33 cellular contexts compared by ENCODE assay signal in the genomic region with DNA sequence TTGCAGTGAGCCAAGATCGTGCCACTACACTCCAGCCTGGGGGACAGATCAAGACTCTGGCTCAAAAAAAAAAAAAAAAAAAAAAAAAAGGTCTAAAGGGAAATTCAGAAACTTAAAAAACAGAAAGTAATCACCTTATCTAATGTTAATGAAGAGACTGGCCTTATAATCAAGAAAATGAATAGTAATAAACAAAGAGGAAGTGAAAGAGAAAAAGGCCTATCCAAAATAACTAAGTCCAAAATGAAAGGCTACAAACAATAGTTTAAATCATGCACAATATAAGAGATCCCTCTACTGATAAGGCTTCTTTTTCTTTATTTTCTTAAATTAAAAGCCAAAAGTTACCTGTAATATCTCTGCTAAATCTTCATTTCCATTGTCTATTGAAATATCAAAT. TPM values are rescaled to one million over a fixed set of nuclear protein-coding genes. Genes with fewer than 3 reads are reported as not detected.
DNase-seq lines count a peak whose midpoint lies in the region; ATAC-seq, FAIRE-seq and TF ChIP-seq lines count a peak whose summit lies in the region.
"Had no signal": no experiment of that assay in that cellular context is flagged by ENCODE, and none has a peak within 500 bp of the region (broad histone marks: within the 10 kb centered on the region; RNA-seq: fewer than 3 reads in every experiment).

No MANE protein-coding gene starts in this region.

- H3K4me1 ChIP-seq in naive thymus-derived CD4-positive, alpha-beta T cell (ENCODE audit: control insufficient read depth in 2 of 2, insufficient read depth in 2 of 2, low read length in 2 of 2) = no peaks in the 10 kb centered on the region
- H3K4me1 ChIP-seq in body of pancreas = no peaks in the 10 kb centered on the region
- H3K4me1 ChIP-seq: foreskin keratinocyte, left lung, SJCRH30, tibial artery had no signal

- 100% methylated on average over 1 of the region's 1 CpG for WGBS in body of pancreas, 2 donors

- peak overlapping the region in 3 of 8 donors; percentile 22 to 56 (median 47) for H3K4me3 Mint-ChIP-seq in naive B cell
- H3K4me3 Mint-ChIP-seq in activated T-cell treated with anti-CD3 and anti-CD28 coated beads, Interleukin-2, amount 50 U/mL, for 4 hours = no peak overlapping the region
- H3K4me3 Mint-ChIP-seq in naive thymus-derived CD4-positive, alpha-beta T cell = no peak overlapping the region
- H3K4me3 Mint-ChIP-seq: activated CD4-positive, alpha-beta T cell treated with anti-CD3 and anti-CD28 coated beads, Interleukin-2, amount 10 ng/mL, durations not matched to agents 24 days and 14 days; activated naive CD8-positive, alpha-beta T cell treated with anti-CD3 and anti-CD28 coated beads, Interleukin-2, amount 10 ng/mL, durations not matched to agents 7 days and 5 days; activated T-helper 17 cell treated with anti-CD3 and anti-CD28 coated beads, Interleukin-2, amount 50 U/mL, for 72 hours; mesothelial cell of epicardium; nephron; T-helper 1 cell treated with Interleukin-12 subunit alpha and Interleukin-12 subunit beta and Interleukin-4 antibody, amounts not matched to agents 30 μg/mL and 1 μg/mL, for 36 hours had no signal

- ATAC-seq in HG03354 (IDR thresholded peaks at IDR 0.05; ENCODE audit: poor library complexity, severe bottlenecking, unreplicated experiment) (peak; percentile 53), naive B cell (ENCODE audit: low read depth in 2 of 2) (peak; percentile 58 to 59), body of pancreas (no peak)
- no peak for ATAC-seq in activated T-cell treated with anti-CD3 and anti-CD28 coated beads, Interleukin-2, amount 50 U/mL, for 4 hours
- ATAC-seq in naive thymus-derived CD4-positive, alpha-beta T cell = no peak
- ATAC-seq: activated T-helper 17 cell treated with anti-CD3 and anti-CD28 coated beads, Interleukin-2, amount 50 U/mL, for 72 hours; foreskin keratinocyte; left lung; stimulated activated naive CD8-positive, alpha-beta T cell treated with anti-CD3 and anti-CD28 coated beads, Interleukin-15, Interleukin-2, amounts not matched to agents 100 U/mL and 50 U/mL, for 24 hours had no signal

- H3K36me3 Mint-ChIP-seq in naive B cell = peaks cover 11 to 16% of the 10 kb centered on the region in 2 donors
- H3K36me3 Mint-ChIP-seq in activated T-cell treated with anti-CD3 and anti-CD28 coated beads, Interleukin-2, amount 50 U/mL, for 4 hours (ENCODE audit: insufficient read depth) = peaks cover 38% of the 10 kb centered on the region
- peaks cover 4 to 44% (median 34%) of the 10 kb centered on the region in 5 donors for H3K36me3 Mint-ChIP-seq in naive thymus-derived CD4-positive, alpha-beta T cell

- H3K27ac ChIP-seq in naive thymus-derived CD4-positive, alpha-beta T cell (ENCODE audit: low read depth, low read length) = no peak overlapping the region
- H3K27ac ChIP-seq in body of pancreas = no peak overlapping the region
- H3K27ac ChIP-seq: foreskin keratinocyte, left lung, ovary, SJCRH30, spleen, tibial artery had no signal

- H3K27ac Mint-ChIP-seq in naive B cell = peak overlapping the region in 4 of 6 donors; percentile 9 to 73 (median 50)
- H3K27ac Mint-ChIP-seq in naive thymus-derived CD4-positive, alpha-beta T cell = no peak overlapping the region
- H3K27ac Mint-ChIP-seq: activated CD4-positive, alpha-beta T cell treated with anti-CD3 and anti-CD28 coated beads, Interleukin-2, amount 10 ng/mL, durations not matched to agents 24 days and 14 days; activated naive CD8-positive, alpha-beta T cell treated with anti-CD3 and anti-CD28 coated beads, Interleukin-2, amount 10 ng/mL, durations not matched to agents 7 days and 5 days; activated T-helper 17 cell treated with anti-CD3 and anti-CD28 coated beads, Interleukin-2, amount 50 U/mL, for 72 hours; mesothelial cell of epicardium; T-helper 1 cell treated with Interleukin-12 subunit alpha and Interleukin-12 subunit beta and Interleukin-4 antibody, amounts not matched to agents 30 μg/mL and 1 μg/mL, for 36 hours had no signal

- H3K9me3 ChIP-seq in naive thymus-derived CD4-positive, alpha-beta T cell (ENCODE audit: control insufficient read depth in 2 of 3, low read length in 3 of 3) = no peaks in the 10 kb centered on the region
- H3K9me3 ChIP-seq in body of pancreas = no peaks in the 10 kb centered on the region
- H3K9me3 ChIP-seq: left lung, ovary had no signal

- H3K4me3 ChIP-seq in naive thymus-derived CD4-positive, alpha-beta T cell (ENCODE audit: low read length) = no peak overlapping the region
- H3K4me3 ChIP-seq in body of pancreas = no peak overlapping the region
- H3K4me3 ChIP-seq: left lung, ovary, SJCRH30, spleen, tibial artery had no signal

- no peak for TF ChIP-seq CTCF in body of pancreas (IDR thresholded peaks at IDR 0.05)

- intact Hi-C loops in naive thymus-derived CD4-positive, alpha-beta T cell (cut with micrococcal nuclease) = no loop called here
- intact Hi-C loops in body of pancreas (cut with DNase I) = no loop called here

- CTCF ChIA-PET in naive thymus-derived CD4-positive, alpha-beta T cell (lab: Charles Lee) = no interaction called here

- H3K4me1 Mint-ChIP-seq in naive B cell = peaks cover 4 to 23% (median 5%) of the 10 kb centered on the region in 3 donors
- no peaks in the 10 kb centered on the region for H3K4me1 Mint-ChIP-seq in activated T-cell treated with anti-CD3 and anti-CD28 coated beads, Interleukin-2, amount 50 U/mL, for 4 hours (ENCODE audit: low read depth)
- no peaks in the 10 kb centered on the region for H3K4me1 Mint-ChIP-seq in naive thymus-derived CD4-positive, alpha-beta T cell
- H3K4me1 Mint-ChIP-seq: activated CD4-positive, alpha-beta T cell treated with anti-CD3 and anti-CD28 coated beads, Interleukin-2, amount 10 ng/mL, durations not matched to agents 24 days and 14 days; activated naive CD8-positive, alpha-beta T cell treated with anti-CD3 and anti-CD28 coated beads, Interleukin-2, amount 10 ng/mL, durations not matched to agents 7 days and 5 days; activated T-helper 17 cell treated with anti-CD3 and anti-CD28 coated beads, Interleukin-2, amount 50 U/mL, for 72 hours; mesothelial cell of epicardium had no signal

- H3K36me3 ChIP-seq in naive thymus-derived CD4-positive, alpha-beta T cell (ENCODE audit: control insufficient read depth in 2 of 3, insufficient read depth in 3 of 3, low read length in 3 of 3) = peaks cover 0 to 37% (median 0%) of the 10 kb centered on the region in 3 experiments
- peaks cover 4 to 6% of the 10 kb centered on the region in 2 donors for H3K36me3 ChIP-seq in body of pancreas (replicated peaks in 1 of 2; ENCODE audit: insufficient read depth in 1 of 2, low read depth in 2 of 2)
- H3K36me3 ChIP-seq: ovary had no signal

- POLR2A ChIA-PET in naive thymus-derived CD4-positive, alpha-beta T cell (lab: Charles Lee) = no interaction called here

- no peaks in the 10 kb centered on the region for H3K27me3 ChIP-seq in naive thymus-derived CD4-positive, alpha-beta T cell (ENCODE audit: control insufficient read depth in 2 of 2, insufficient read depth in 2 of 2, low read length in 2 of 2)
- H3K27me3 ChIP-seq in body of pancreas = no peaks in the 10 kb centered on the region
- H3K27me3 ChIP-seq: foreskin keratinocyte, left lung, ovary, SJCRH30, spleen, tibial artery had no signal

- no peak for TF ChIP-seq POLR2A in body of pancreas (IDR thresholded peaks at IDR 0.05)

- H3K27me3 Mint-ChIP-seq in naive B cell = no peaks in the 10 kb centered on the region
- no peaks in the 10 kb centered on the region for H3K27me3 Mint-ChIP-seq in activated T-cell treated with anti-CD3 and anti-CD28 coated beads, Interleukin-2, amount 50 U/mL, for 4 hours (ENCODE audit: low read depth)
- no peaks in the 10 kb centered on the region for H3K27me3 Mint-ChIP-seq in naive thymus-derived CD4-positive, alpha-beta T cell
- H3K27me3 Mint-ChIP-seq: activated CD4-positive, alpha-beta T cell treated with anti-CD3 and anti-CD28 coated beads, Interleukin-2, amount 10 ng/mL, durations not matched to agents 24 days and 14 days; activated naive CD8-positive, alpha-beta T cell treated with anti-CD3 and anti-CD28 coated beads, Interleukin-2, amount 10 ng/mL, durations not matched to agents 7 days and 5 days; activated T-helper 17 cell treated with anti-CD3 and anti-CD28 coated beads, Interleukin-2, amount 50 U/mL, for 72 hours had no signal

- peaks cover 0 to 6% (median 4%) of the 10 kb centered on the region in 7 donors for H3K9me3 Mint-ChIP-seq in naive B cell
- peaks cover under 1% of the 10 kb centered on the region for H3K9me3 Mint-ChIP-seq in activated T-cell treated with anti-CD3 and anti-CD28 coated beads, Interleukin-2, amount 50 U/mL, for 4 hours
- H3K9me3 Mint-ChIP-seq in naive thymus-derived CD4-positive, alpha-beta T cell = peaks cover 0 to 7% (median 0%) of the 10 kb centered on the region in 11 donors
- H3K9me3 Mint-ChIP-seq: activated T-helper 17 cell treated with anti-CD3 and anti-CD28 coated beads, Interleukin-2, amount 50 U/mL, for 72 hours had no signal

- DNase-seq in NOMO-1 (lab: John Stamatoyannopoulos, UW; ENCODE audit: unreplicated experiment in 2 of 2) (peak; percentile 3 to 37), NOMO-1 treated with dmso at 0.1 percent for 144 hours (lab: John Stamatoyannopoulos, UW; ENCODE audit: unreplicated experiment) (no peak), GM19239 (ENCODE audit: insufficient read length, low spot score) (no peak), naive B cell (no peak), body of pancreas (no peak)
- no peak for DNase-seq in activated T-cell treated with anti-CD3 and anti-CD28 coated beads, Interleukin-2, amount 50 U/mL, for 4 hours
- DNase-seq in naive thymus-derived CD4-positive, alpha-beta T cell = no peak
- DNase-seq: 8988T; activated naive CD8-positive, alpha-beta T cell treated with anti-CD3 and anti-CD28 coated beads, Interleukin-2, amount 10 ng/mL, durations not matched to agents 7 days and 5 days; COR-L47; DMS79 treated with DMSO at 0.1 percent for 48 hours; foreskin keratinocyte; left lung; NCI-H1105 treated with DMSO at 0.1 percent for 48 hours; NCI-H2081; NCI-H345; ovary; SJCRH30; spleen; stimulated activated CD4-positive, alpha-beta T cell treated with anti-CD3 and anti-CD28 coated beads, Interleukin-4, amount 100 ng/mL, for 1 hour; stimulated activated naive CD8-positive, alpha-beta T cell treated with anti-CD3 and anti-CD28 coated beads, Interleukin-15, Interleukin-2, amounts not matched to agents 100 U/mL and 50 U/mL, for 24 hours; tibial artery had no signal

- FAIRE-seq in GM19239 (lab: Jason Lieb, UNC) = peak; percentile 14
- FAIRE-seq: H54, RCC 7860 had no signal

RNA-seq across cellular contexts. Expression of gene HDC, which starts 37.1 kb away (rescaled TPM):
- polyA plus RNA-seq in naive B cell (ENCODE audit: low read depth in 6 of 6) = 1 to 10 TPM in 1 of 6 donors, under 1 TPM in 1, not detected in 4; 0.20 to 2.8 TPM
- total RNA-seq in activated T-cell treated with anti-CD3 and anti-CD28 coated beads, Interleukin-2, amount 50 U/mL, for 4 hours = 1 to 10 TPM in 1 of 3 donors, under 1 TPM in 2; 0.29 to 1.5 (median 0.71) TPM
- total RNA-seq in naive thymus-derived CD4-positive, alpha-beta T cell = 10 to 100 TPM in 2 of 5 experiments, under 1 TPM in 1, not detected in 2; 0.19 to 81.2 (median 35.1) TPM
- polyA plus RNA-seq in naive thymus-derived CD4-positive, alpha-beta T cell = not detected
- not detected for total RNA-seq in body of pancreas
- total RNA-seq: chondrocyte, epithelial cell of proximal tubule, foreskin keratinocyte, LHCN-M2, mesothelial cell of epicardium, SJCRH30 had no signal
- polyA plus RNA-seq: foreskin keratinocyte had no signal

RNA-seq across cellular contexts. Expression of gene GABPB1, which starts 52.4 kb away (rescaled TPM):
- 10 to 100 TPM; 40.1 to 67.8 (median 48.2) TPM for polyA plus RNA-seq in naive B cell (ENCODE audit: low read depth in 6 of 6)
- 10 to 100 TPM; 54.6 to 65.8 (median 58.9) TPM for total RNA-seq in activated T-cell treated with anti-CD3 and anti-CD28 coated beads, Interleukin-2, amount 50 U/mL, for 4 hours
- 10 to 100 TPM; 14.7 to 42.7 (median 16.8) TPM for total RNA-seq in naive thymus-derived CD4-positive, alpha-beta T cell
- 10 to 100 TPM; 21.6 to 29.6 TPM for polyA plus RNA-seq in naive thymus-derived CD4-positive, alpha-beta T cell
- 1 to 10 TPM; 4.9 to 6.7 TPM for total RNA-seq in body of pancreas

Comparison
In these comparisons a context has a peak if more than half of its experiments do, and no peak if none do; other contexts are left out.
1. DNase-seq: peak in NOMO-1 (2 of 2); none in NOMO-1 treated with dmso at 0.1 percent for 144 hours (single experiment), GM19239 (single experiment), naive B cell (single experiment), activated T-cell treated with anti-CD3 and anti-CD28 coated beads, Interleukin-2, amount 50 U/mL, for 4 hours (single experiment), naive thymus-derived CD4-positive, alpha-beta T cell (0 of 9) and body of pancreas (0 of 4).
2. ATAC-seq: peak in HG03354 (single experiment) and naive B cell (2 of 2); none in activated T-cell treated with anti-CD3 and anti-CD28 coated beads, Interleukin-2, amount 50 U/mL, for 4 hours (0 of 2), naive thymus-derived CD4-positive, alpha-beta T cell (single experiment) and body of pancreas (single experiment).
3. H3K27ac Mint-ChIP-seq: peak in naive B cell (4 of 6); none in naive thymus-derived CD4-positive, alpha-beta T cell (0 of 9).